8 cellular contexts compared by ENCODE assay signal in the genomic region with DNA sequence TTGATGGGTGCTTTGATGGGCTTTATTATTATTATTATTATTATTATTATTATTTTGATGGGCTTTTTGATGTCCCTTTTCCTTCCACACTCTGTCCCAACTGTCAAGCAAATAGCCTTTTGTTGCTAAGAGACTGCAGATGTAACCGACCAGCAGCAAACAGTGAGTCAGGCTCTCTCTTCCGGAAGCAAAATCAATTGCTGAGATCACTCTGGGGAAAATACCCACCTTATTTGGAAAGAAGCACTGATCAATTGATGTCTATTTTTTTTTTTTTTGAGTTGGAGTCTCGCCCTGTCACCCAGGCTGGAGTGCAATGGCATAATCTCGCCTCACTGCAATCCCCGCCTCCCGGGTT. TPM values are rescaled to one million over a fixed set of nuclear protein-coding genes. Genes with fewer than 3 reads are reported as not detected.
DNase-seq lines count a peak whose midpoint lies in the region; ATAC-seq and TF ChIP-seq lines count a peak whose summit lies in the region.

No MANE protein-coding gene starts in this region.

- TF ChIP-seq CTCF in SK-N-SH (IDR thresholded peaks at IDR 0.05), result no peak

- H3K9me2 ChIP-seq in SK-N-SH, result no peaks in the 10 kb centered on the region

- in situ Hi-C loops in SK-MEL-5 (cut with HindIII; ENCODE audit: low pct_unique_long_range_greater_than_20kb, low sequenced_read_pairs), result no loop called here

- H3K79me2 ChIP-seq in SK-N-SH (ENCODE audit: insufficient read depth), result peaks cover 73% of the 10 kb centered on the region

- H3K4me3 ChIP-seq in SK-N-SH (ENCODE audit: low read depth in 2 of 2, low read length in 1 of 2) (no peak overlapping the region), mucosa of stomach (ENCODE audit: low read length) (no peak overlapping the region)

- no peak for TF ChIP-seq EP300 in SK-N-SH (IDR thresholded peaks at IDR 0.05; ENCODE audit: borderline replicate concordance in 1 of 2, low read depth in 1 of 2, low read length in 1 of 2)

- H3F3A ChIP-seq in SK-N-SH (replicated peaks; ENCODE audit: insufficient read depth), result peaks cover 53% of the 10 kb centered on the region

- no peak overlapping the region for H3K4me2 ChIP-seq in SK-N-SH

- H2AFZ ChIP-seq in SK-N-SH (ENCODE audit: low read depth), result no peak overlapping the region

- no peak for DNase-seq in SK-N-SH
- peak; percentile 41 for DNase-seq in SK-MEL-5 (ENCODE audit: low read depth, low spot score)

- POLR2A ChIA-PET in SK-N-SH (lab: Yijun Ruan, JAX), result no interaction called here

- H3K9ac ChIP-seq in SK-N-SH (peak overlapping the region; percentile 96; the same call in 1 of the 2 replicates), mucosa of stomach (ENCODE audit: low read length) (peak overlapping the region; percentile 100)

- H4K20me1 ChIP-seq in SK-N-SH (ENCODE audit: insufficient read depth), result no peaks in the 10 kb centered on the region; the same call in 1 of the 2 replicates

- H3K4me1 ChIP-seq in SK-N-SH (ENCODE audit: control insufficient read depth in 1 of 2, insufficient read depth in 2 of 2, low read depth in 1 of 2, low read length in 1 of 2), result peaks cover 7 to 33% of the 10 kb centered on the region in 2 experiments
- H3K4me1 ChIP-seq in mucosa of stomach (ENCODE audit: control insufficient read depth, insufficient read depth, low read length), result peaks cover 47% of the 10 kb centered on the region

- no peaks in the 10 kb centered on the region for H3K27me3 ChIP-seq in SK-N-SH (ENCODE audit: insufficient read depth)
- H3K27me3 ChIP-seq in mucosa of stomach (ENCODE audit: control insufficient read depth, insufficient read depth, low read length), result no peaks in the 10 kb centered on the region

- no peak for TF ChIP-seq RAD21 in SK-N-SH (IDR thresholded peaks at IDR 0.05; ENCODE audit: low read length)

- no peaks in the 10 kb centered on the region for H3K9me3 ChIP-seq in SK-N-SH
- H3K9me3 ChIP-seq in mucosa of stomach (ENCODE audit: control insufficient read depth, low read length), result no peaks in the 10 kb centered on the region

- ATAC-seq in SK-N-SH treated with all-trans-retinoic acid at 6 μM for 48 hours (no peak), HG03469 (IDR thresholded peaks at IDR 0.05; ENCODE audit: unreplicated experiment) (no peak), GM19395 (IDR thresholded peaks at IDR 0.05; ENCODE audit: unreplicated experiment) (no peak), GM19467 (IDR thresholded peaks at IDR 0.05; ENCODE audit: unreplicated experiment) (no peak)

- 57% methylated on average over 6 of the region's 6 CpGs for WGBS in SK-N-SH (ENCODE audit: low lambda C conversion rate)

- peaks cover 0 to 8% of the 10 kb centered on the region in 2 experiments for H3K36me3 ChIP-seq in SK-N-SH (replicated peaks in 1 of 2; ENCODE audit: control insufficient read depth in 1 of 2, insufficient read depth in 2 of 2, low read length in 1 of 2)
- H3K36me3 ChIP-seq in mucosa of stomach (ENCODE audit: control insufficient read depth, insufficient read depth, low read length), result peaks cover 6% of the 10 kb centered on the region

- CTCF ChIA-PET in SK-N-SH (lab: Yijun Ruan, JAX), result interaction anchor here (0.9 to 7.6 kb wide), 4 partner anchors 19 to 155 kb away, joined by 3 to 47 read pairs (median 4); no protein-coding TSS in a partner anchor

- H3K27ac ChIP-seq in SK-N-SH (ENCODE audit: low read depth in 2 of 2, low read length in 1 of 2) (peak overlapping the region; percentile 29 to 83; a peak in 3 of 4 replicates), cingulate gyrus (ENCODE audit: low read depth, low read length) (peak overlapping the region; percentile 60)

TF ChIP-seq in SK-N-SH, 30 proteins besides CTCF, POLR2A, EP300 and RAD21:
- TF ChIP-seq, protein P1, sequence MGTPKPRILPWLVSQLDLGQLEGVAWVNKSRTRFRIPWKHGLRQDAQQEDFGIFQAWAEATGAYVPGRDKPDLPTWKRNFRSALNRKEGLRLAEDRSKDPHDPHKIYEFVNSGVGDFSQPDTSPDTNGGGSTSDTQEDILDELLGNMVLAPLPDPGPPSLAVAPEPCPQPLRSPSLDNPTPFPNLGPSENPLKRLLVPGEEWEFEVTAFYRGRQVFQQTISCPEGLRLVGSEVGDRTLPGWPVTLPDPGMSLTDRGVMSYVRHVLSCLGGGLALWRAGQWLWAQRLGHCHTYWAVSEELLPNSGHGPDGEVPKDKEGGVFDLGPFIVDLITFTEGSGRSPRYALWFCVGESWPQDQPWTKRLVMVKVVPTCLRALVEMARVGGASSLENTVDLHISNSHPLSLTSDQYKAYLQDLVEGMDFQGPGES (IDR thresholded peaks at IDR 0.05; ENCODE audit: low read depth, low read length), result no peak
- TF ChIP-seq, protein P2, sequence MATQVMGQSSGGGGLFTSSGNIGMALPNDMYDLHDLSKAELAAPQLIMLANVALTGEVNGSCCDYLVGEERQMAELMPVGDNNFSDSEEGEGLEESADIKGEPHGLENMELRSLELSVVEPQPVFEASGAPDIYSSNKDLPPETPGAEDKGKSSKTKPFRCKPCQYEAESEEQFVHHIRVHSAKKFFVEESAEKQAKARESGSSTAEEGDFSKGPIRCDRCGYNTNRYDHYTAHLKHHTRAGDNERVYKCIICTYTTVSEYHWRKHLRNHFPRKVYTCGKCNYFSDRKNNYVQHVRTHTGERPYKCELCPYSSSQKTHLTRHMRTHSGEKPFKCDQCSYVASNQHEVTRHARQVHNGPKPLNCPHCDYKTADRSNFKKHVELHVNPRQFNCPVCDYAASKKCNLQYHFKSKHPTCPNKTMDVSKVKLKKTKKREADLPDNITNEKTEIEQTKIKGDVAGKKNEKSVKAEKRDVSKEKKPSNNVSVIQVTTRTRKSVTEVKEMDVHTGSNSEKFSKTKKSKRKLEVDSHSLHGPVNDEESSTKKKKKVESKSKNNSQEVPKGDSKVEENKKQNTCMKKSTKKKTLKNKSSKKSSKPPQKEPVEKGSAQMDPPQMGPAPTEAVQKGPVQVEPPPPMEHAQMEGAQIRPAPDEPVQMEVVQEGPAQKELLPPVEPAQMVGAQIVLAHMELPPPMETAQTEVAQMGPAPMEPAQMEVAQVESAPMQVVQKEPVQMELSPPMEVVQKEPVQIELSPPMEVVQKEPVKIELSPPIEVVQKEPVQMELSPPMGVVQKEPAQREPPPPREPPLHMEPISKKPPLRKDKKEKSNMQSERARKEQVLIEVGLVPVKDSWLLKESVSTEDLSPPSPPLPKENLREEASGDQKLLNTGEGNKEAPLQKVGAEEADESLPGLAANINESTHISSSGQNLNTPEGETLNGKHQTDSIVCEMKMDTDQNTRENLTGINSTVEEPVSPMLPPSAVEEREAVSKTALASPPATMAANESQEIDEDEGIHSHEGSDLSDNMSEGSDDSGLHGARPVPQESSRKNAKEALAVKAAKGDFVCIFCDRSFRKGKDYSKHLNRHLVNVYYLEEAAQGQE (IDR thresholded peaks at IDR 0.05; ENCODE audit: low read depth, low read length), result no peak
- no peak for TF ChIP-seq TCF12 (IDR thresholded peaks at IDR 0.05)
- TF ChIP-seq NFIC (IDR thresholded peaks at IDR 0.05; ENCODE audit: borderline replicate concordance), result no peak
- no peak for TF ChIP-seq NRF1 (IDR thresholded peaks at IDR 0.05; ENCODE audit: low read depth, low read length)
- no peak for TF ChIP-seq RCOR1 (IDR thresholded peaks at IDR 0.05; ENCODE audit: low read length)

TF ChIP-seq in SK-N-SH treated with all-trans-retinoic acid at 6 μM for 48 hours, 23 proteins besides CTCF, POLR2A, EP300 and RAD21 (continues in another document):
- TF ChIP-seq ZNF565 (CRISPR knock-in tag; conservative IDR thresholded peaks at IDR 0.05; ENCODE audit: low read depth), result no peak
- TF ChIP-seq, protein P3, sequence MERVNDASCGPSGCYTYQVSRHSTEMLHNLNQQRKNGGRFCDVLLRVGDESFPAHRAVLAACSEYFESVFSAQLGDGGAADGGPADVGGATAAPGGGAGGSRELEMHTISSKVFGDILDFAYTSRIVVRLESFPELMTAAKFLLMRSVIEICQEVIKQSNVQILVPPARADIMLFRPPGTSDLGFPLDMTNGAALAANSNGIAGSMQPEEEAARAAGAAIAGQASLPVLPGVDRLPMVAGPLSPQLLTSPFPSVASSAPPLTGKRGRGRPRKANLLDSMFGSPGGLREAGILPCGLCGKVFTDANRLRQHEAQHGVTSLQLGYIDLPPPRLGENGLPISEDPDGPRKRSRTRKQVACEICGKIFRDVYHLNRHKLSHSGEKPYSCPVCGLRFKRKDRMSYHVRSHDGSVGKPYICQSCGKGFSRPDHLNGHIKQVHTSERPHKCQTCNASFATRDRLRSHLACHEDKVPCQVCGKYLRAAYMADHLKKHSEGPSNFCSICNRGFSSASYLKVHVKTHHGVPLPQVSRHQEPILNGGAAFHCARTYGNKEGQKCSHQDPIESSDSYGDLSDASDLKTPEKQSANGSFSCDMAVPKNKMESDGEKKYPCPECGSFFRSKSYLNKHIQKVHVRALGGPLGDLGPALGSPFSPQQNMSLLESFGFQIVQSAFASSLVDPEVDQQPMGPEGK (CRISPR knock-in tag; IDR thresholded peaks at IDR 0.05; ENCODE audit: borderline replicate concordance), result no peak
- no peak for TF ChIP-seq ESRRG (CRISPR knock-in tag; IDR thresholded peaks at IDR 0.05)
- no peak for TF ChIP-seq ARNTL (CRISPR knock-in tag; IDR thresholded peaks at IDR 0.05; ENCODE audit: borderline replicate concordance, low read depth)
- no peak for TF ChIP-seq ZNF8 (CRISPR knock-in tag; IDR thresholded peaks at IDR 0.05)
- TF ChIP-seq SNAI2 (CRISPR knock-in tag; IDR thresholded peaks at IDR 0.05), result no peak
- TF ChIP-seq RARB (CRISPR knock-in tag; IDR thresholded peaks at IDR 0.05), result no peak
- TF ChIP-seq ZC3H10 (CRISPR knock-in tag; IDR thresholded peaks at IDR 0.05), result no peak
- TF ChIP-seq PPARA (CRISPR knock-in tag; IDR thresholded peaks at IDR 0.05; ENCODE audit: borderline replicate concordance), result no peak
- TF ChIP-seq ISL1 (CRISPR knock-in tag; IDR thresholded peaks at IDR 0.05), result no peak
- no peak for TF ChIP-seq OSR1 (CRISPR knock-in tag; IDR thresholded peaks at IDR 0.05)

RNA-seq across cellular contexts. Expression of a gene that starts 2.9 kb away (rescaled TPM):
- 20.7 and 25.1 TPM in 2 replicates for polyA plus RNA-seq in SK-N-SH (2012; rRNA removed)
- polyA plus RNA-seq in SK-N-SH (2012; cell fraction: cytosol; rRNA removed), result 12.1 and 14.9 TPM in 2 replicates
- polyA plus RNA-seq in SK-N-SH (2012; cell fraction: nucleus; rRNA removed), result 26.4 and 31.2 TPM in 2 replicates
- 39.0 and 51.2 TPM in 2 replicates for total RNA-seq in SK-MEL-5 (2014; rRNA removed; shearing (Covaris generic))
- polyA plus RNA-seq in SK-MEL-5 (2015; cell fraction: cytosol; rRNA removed), result 59.0 and 94.0 TPM in 2 replicates
- 37.1 and 47.4 TPM in 2 replicates for polyA plus RNA-seq in SK-MEL-5 (2015; cell fraction: nucleus; rRNA removed)
